In genomic region chr9:136901516-136902258, GRCh38 we compare ENCODE assay signal across 8 cellular contexts. TPM values are rescaled to one million over a fixed set of nuclear protein-coding genes. Genes with fewer than 3 reads are reported as not detected.
DNase-seq lines count a peak whose midpoint lies in the region; ATAC-seq and TF ChIP-seq lines count a peak whose summit lies in the region.

No MANE protein-coding gene starts in this region.

- 12 to 46% (median 36%) methylated on average over 9 to 20 of the region's 20 CpGs for WGBS in spleen, 5 donors

- no peak overlapping the region for H2AFZ ChIP-seq in ACC112 (ENCODE audit: low read length, unreplicated experiment)

- ATAC-seq in GM19463 (IDR thresholded peaks at IDR 0.05; ENCODE audit: unreplicated experiment), result peak; percentile 68
- no peak for ATAC-seq in HG02970 (IDR thresholded peaks at IDR 0.05; ENCODE audit: low FRiP score, unreplicated experiment)

- peaks cover 16% of the 10 kb centered on the region for H3K79me2 ChIP-seq in ACC112 (ENCODE audit: control insufficient read depth, insufficient read depth, low read length, unreplicated experiment)

- no peak for TF ChIP-seq CTCF in fibroblast of the aortic adventitia (IDR thresholded peaks at IDR 0.05; ENCODE audit: insufficient read depth, low read length)
- TF ChIP-seq CTCF in spleen (IDR thresholded peaks at IDR 0.05 in 8 of 11, conservative IDR thresholded peaks at IDR 0.05 in 3 of 11), result no peak

- H3K27me3 ChIP-seq in ACC112 (ENCODE audit: insufficient read depth, low read length) (no peaks in the 10 kb centered on the region), HUES6 (ENCODE audit: control insufficient read depth, insufficient read depth, low read length) (no peaks in the 10 kb centered on the region), spleen (replicated peaks in 1 of 7) (no peaks in the 10 kb centered on the region)

- DNase-seq in activated T-cell treated with anti-CD3 and anti-CD28 coated beads for 1 hour (ENCODE audit: low read depth) (peak; percentile 66), fibroblast of the aortic adventitia (ENCODE audit: low read depth) (peak; percentile 51), spleen (peak; percentile 83), NCI-H146 (lab: John Stamatoyannopoulos, UW) (no peak)

- peak overlapping the region; percentile 25 for H3K9ac ChIP-seq in HUES6 (ENCODE audit: low read length)

- peak overlapping the region; percentile 61 for H3K4me3 ChIP-seq in ACC112 (ENCODE audit: low read depth, low read length)
- H3K4me3 ChIP-seq in HUES6 (ENCODE audit: low read depth, low read length), result no peak overlapping the region
- H3K4me3 ChIP-seq in fibroblast of the aortic adventitia (ENCODE audit: low read depth, low read length), result no peak overlapping the region
- H3K4me3 ChIP-seq in spleen, result peak overlapping the region in 4 of 8 donors; percentile 12 to 47 (median 13)

- peaks cover 32% of the 10 kb centered on the region for H3K4me1 ChIP-seq in ACC112 (ENCODE audit: control insufficient read depth, insufficient read depth, low read length, unreplicated experiment)
- 0 out of 2 replicates have a peak, but pooled peaks cover 5% of the 10 kb centered on the region for H3K4me1 ChIP-seq in HUES6 (ENCODE audit: control insufficient read depth, insufficient read depth, low read length)
- H3K4me1 ChIP-seq in spleen, result peaks cover 34 to 83% (median 55%) of the 10 kb centered on the region in 6 donors

- H3K9me3 ChIP-seq in HUES6 (ENCODE audit: control insufficient read depth, insufficient read depth, low read depth, low read length), result no peaks in the 10 kb centered on the region
- H3K9me3 ChIP-seq in spleen, result no peaks in the 10 kb centered on the region

- intact Hi-C loops in spleen (cut with DNase I; ENCODE audit: low total_unique reads), result no loop called here

- peak overlapping the region; percentile 97 for H3K27ac ChIP-seq in ACC112 (ENCODE audit: low read depth, low read length)
- no peak overlapping the region; the same call in 1 of the 2 replicates for H3K27ac ChIP-seq in HUES6 (ENCODE audit: low read depth, low read length)
- H3K27ac ChIP-seq in spleen, result peak overlapping the region; percentile 67 to 92 (median 82)

- TF ChIP-seq POLR2A in spleen (IDR thresholded peaks at IDR 0.05), result no peak

- H3K36me3 ChIP-seq in ACC112 (ENCODE audit: insufficient read depth, low read length) (peaks cover 3% of the 10 kb centered on the region; the same call in 1 of the 2 replicates), HUES6 (ENCODE audit: control insufficient read depth, insufficient read depth, low read length) (peaks cover 74% of the 10 kb centered on the region), spleen (peaks cover 0 to 87% (median 34%) of the 10 kb centered on the region in 6 donors)

RNA-seq across cellular contexts. Expression of gene TRAF2, which starts 15.4 kb away (rescaled TPM):
- total RNA-seq in fibroblast of the aortic adventitia (ENCODE audit: low replicate concordance), result 5.6 and 7.9 TPM in 2 replicates
- total RNA-seq in spleen, result 10 to 100 TPM; 14.9 to 49.7 (median 29.6) TPM
- polyA plus RNA-seq in spleen, result 10 to 100 TPM; 13.6 to 23.1 (median 19.6) TPM

RNA-seq across cellular contexts. Expression of gene EDF1, which starts 35.6 kb away (rescaled TPM):
- total RNA-seq in fibroblast of the aortic adventitia (ENCODE audit: low replicate concordance), result 83.0 and 248 TPM in 2 replicates
- total RNA-seq in spleen, result 100 to 1,000 TPM; 184 to 241 (median 225) TPM
- 100 to 1,000 TPM; 347 to 462 (median 441) TPM for polyA plus RNA-seq in spleen

RNA-seq across cellular contexts. Expression of gene FBXW5, which starts 42.9 kb away (rescaled TPM):
- total RNA-seq in fibroblast of the aortic adventitia (ENCODE audit: low replicate concordance) (52.6 and 139 TPM in 2 replicates), spleen (100 to 1,000 TPM in 6 of 7 donors, 10 to 100 TPM in 1; 97.6 to 170 (median 105) TPM)
- 100 to 1,000 TPM in 2 of 3 donors, 10 to 100 TPM in 1; 90.8 to 154 (median 123) TPM for polyA plus RNA-seq in spleen

RNA-seq across cellular contexts. Expression of gene C8G, which starts 43.4 kb away (rescaled TPM):
- 0.36 TPM in 1 of 2 replicates, not detected in the other for total RNA-seq in fibroblast of the aortic adventitia (ENCODE audit: low replicate concordance)
- total RNA-seq in spleen, result 1 to 10 TPM in 6 of 7 donors, not detected in 1; 2.3 to 7.4 (median 3.8) TPM
- 1 to 10 TPM; 3.2 to 4.3 (median 3.7) TPM for polyA plus RNA-seq in spleen

RNA-seq across cellular contexts. Expression of gene MAMDC4, which starts 49.5 kb away (rescaled TPM):
- total RNA-seq in fibroblast of the aortic adventitia (ENCODE audit: low replicate concordance) (0.81 TPM in 1 of 2 replicates, not detected in the other), spleen (10 to 100 TPM in 5 of 7 donors, 1 to 10 TPM in 2; 5.4 to 20.8 (median 11.3) TPM)
- 10 to 100 TPM in 2 of 3 donors, 1 to 10 TPM in 1; 4.9 to 32.0 (median 12.7) TPM for polyA plus RNA-seq in spleen
